20 cellular contexts compared by ENCODE assay signal in genomic region chr2:37692731-37693130, GRCh38.
"Had no signal": no experiment of that assay in that cellular context is flagged by ENCODE, and none has a peak within 500 bp of the region (broad histone marks: within the 10 kb centered on the region; RNA-seq: fewer than 3 reads in every experiment).

No MANE protein-coding gene starts in this region.

- H3K36me3 ChIP-seq: MG63 had no signal

- H3K9me3 ChIP-seq: MG63 had no signal

- H3K4me3 ChIP-seq: MG63 had no signal

- DNase-seq: Karpas-422, KG1, MG63, NCI-H1092, NCI-H1105 treated with DMSO at 0.1 percent for 48 hours, NCI-H1417 treated with DMSO at 0.1 percent for 48 hours, NCI-H146, NCI-H1694 treated with DMSO at 0.1 percent for 48 hours, NCI-H2029, NCI-H2081 treated with DMSO at 0.1 percent for 48 hours, NCI-H2171, NCI-H226, NCI-H446, NCI-H510A, NCI-H524 treated with DMSO at 0.1 percent for 48 hours, NCI-H69, NCI-H774, Right ventricle myocardium superior, RPMI8226 had no signal

- ATAC-seq: SK-N-SH treated with all-trans-retinoic acid at 6 μM for 48 hours had no signal

- H3K27me3 ChIP-seq: MG63 had no signal
